19 cellular contexts compared by ENCODE assay signal in the genomic region with DNA sequence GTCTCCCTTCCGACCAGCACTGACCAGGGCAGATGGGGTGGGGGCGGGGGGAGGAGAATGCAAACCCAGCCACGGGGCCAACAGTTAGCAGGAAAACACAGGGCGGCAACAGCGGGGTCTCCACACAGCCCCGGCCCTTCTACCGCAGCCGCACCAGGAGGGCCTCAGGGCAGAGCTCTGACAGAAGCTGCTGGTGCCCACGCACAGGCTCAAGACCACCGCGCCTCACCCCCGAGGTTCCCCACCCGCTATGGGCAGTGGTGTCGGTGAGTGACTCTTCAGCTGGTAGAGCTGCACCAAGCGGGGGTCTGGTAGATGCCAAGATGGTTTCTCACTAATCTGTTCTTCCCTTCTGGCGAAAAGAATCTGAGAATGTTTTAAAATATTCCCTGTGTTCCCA. TPM values are rescaled to one million over a fixed set of nuclear protein-coding genes. Genes with fewer than 3 reads are reported as not detected.
A peak's percentile ranks its signal among the peaks of the same experiment; 100 is the strongest.
DNase-seq lines count a peak whose midpoint lies in the region; ATAC-seq, FAIRE-seq and TF ChIP-seq lines count a peak whose summit lies in the region.
"Had no signal": no experiment of that assay in that cellular context is flagged by ENCODE, and none has a peak within 500 bp of the region (broad histone marks: within the 10 kb centered on the region; RNA-seq: fewer than 3 reads in every experiment).

No MANE protein-coding gene starts in this region.

- peaks cover 11 to 31% of the 10 kb centered on the region in 2 experiments; a peak in 4 of 5 replicates for H3K36me3 ChIP-seq in HepG2 (replicated peaks in 1 of 2; ENCODE audit: control insufficient read depth in 1 of 2, insufficient read depth in 2 of 2, low read length in 2 of 2)
- H3K36me3 ChIP-seq in right lobe of liver = peaks cover 0 to 50% (median 29%) of the 10 kb centered on the region in 4 donors
- peaks cover 21 to 53% of the 10 kb centered on the region in 2 donors for H3K36me3 ChIP-seq in neuronal stem cell (replicated peaks in 1 of 2; ENCODE audit: control insufficient read depth in 2 of 2, insufficient read depth in 2 of 2, low read length in 2 of 2)
- H3K36me3 ChIP-seq in body of pancreas (replicated peaks in 1 of 2; ENCODE audit: insufficient read depth in 1 of 2, low read depth in 2 of 2) = peaks cover 0 to 13% of the 10 kb centered on the region in 2 donors

- H3K9ac ChIP-seq in HepG2 (ENCODE audit: insufficient read depth, low read depth, low read length) (no peak overlapping the region), neuronal stem cell (ENCODE audit: low read depth, low read length, poor library complexity) (no peak overlapping the region)

- H3K4me1 ChIP-seq in HepG2 (ENCODE audit: insufficient read depth, low read length) (peaks cover 10% of the 10 kb centered on the region), right lobe of liver (peaks cover 0 to 5% (median 0%) of the 10 kb centered on the region in 4 donors), neuronal stem cell (ENCODE audit: control insufficient read depth in 2 of 2, insufficient read depth in 1 of 2, low read depth in 1 of 2, low read length in 2 of 2) (no peaks in the 10 kb centered on the region), body of pancreas (peaks cover 10% of the 10 kb centered on the region)
- H3K4me1 ChIP-seq: Caco-2, HAP-1 had no signal

- no peak for TF ChIP-seq RAD21 in HepG2 (CRISPR knock-in tag; IDR thresholded peaks at IDR 0.05)

- CTCF ChIA-PET in HepG2 (lab: Yijun Ruan, JAX; ENCODE audit: low intra/inter-chr PET ratio, low total read pairs) (no interaction called here), GM10248 (lab: Yijun Ruan, JAX) (interaction anchor here (0.7 to 1.2 kb wide), 3 partner anchors 10 to 28 kb away, joined by 3 to 5 read pairs (median 4); a partner anchor contains a TSS)

- no peak overlapping the region for H4K91ac ChIP-seq in neuronal stem cell (ENCODE audit: low read depth, low read length, poor library complexity)

- H3K18ac ChIP-seq in neuronal stem cell (ENCODE audit: low read length) = no peak overlapping the region

- no peaks in the 10 kb centered on the region for H3K79me2 ChIP-seq in HepG2 (ENCODE audit: insufficient read depth, low read length)

- WGBS in HepG2 (ENCODE audit: low lambda C conversion rate) = 100% methylated on average over 8 of the region's 16 CpGs
- WGBS in right lobe of liver (ENCODE audit: insufficient coverage, low coverage, low lambda C conversion rate, missing lambda C conversion rate) = 93% methylated on average over 8 of the region's 16 CpGs
- WGBS in neuronal stem cell (ENCODE audit: extremely low coverage in 2 of 2, insufficient read length in 2 of 2, insufficient replicate concordance in 1 of 2), 2 donors = no CpG with 5 or more reads among the region's 16 CpGs
- whole genome bisulfite sequencing in body of pancreas, 2 donors = 88 to 93% methylated on average over 15 to 16 of the region's 16 CpGs

- H3K4me2 ChIP-seq in HepG2 (ENCODE audit: low read depth, low read length) (no peak overlapping the region), neuronal stem cell (ENCODE audit: insufficient read depth, low read length, poor library complexity, severe bottlenecking) (no peak overlapping the region)
- H3K4me2 ChIP-seq: A549 had no signal

- H3K27me3 ChIP-seq in HepG2 (ENCODE audit: control insufficient read depth in 1 of 2, insufficient read depth in 2 of 2, low read length in 2 of 2) (no peaks in the 10 kb centered on the region), right lobe of liver (no peaks in the 10 kb centered on the region), neuronal stem cell (ENCODE audit: control insufficient read depth in 3 of 3, insufficient read depth in 3 of 3, low read depth in 1 of 3, low read length in 3 of 3) (no peaks in the 10 kb centered on the region), body of pancreas (no peaks in the 10 kb centered on the region)

- H3K27ac ChIP-seq in HepG2 (ENCODE audit: extremely low read length, insufficient read depth, low read length) (no peak overlapping the region), right lobe of liver (no peak overlapping the region), neuronal stem cell (replicated peaks; ENCODE audit: low read length) (no peak overlapping the region), body of pancreas (no peak overlapping the region)
- H3K27ac ChIP-seq: 22Rv1, A549, C4-2B had no signal

- H4K20me1 ChIP-seq in HepG2 (ENCODE audit: insufficient read depth, low read length) = peaks cover 5% of the 10 kb centered on the region; the same call in 1 of the 2 replicates

- intact Hi-C loops in HepG2 (cut with micrococcal nuclease; ENCODE audit: unreplicated experiment) (loop anchor here (5.0 kb wide), 1 partner anchor 38 kb away; a partner anchor contains a TSS), right lobe of liver (cut with DNase I) (no loop called here), body of pancreas (cut with DNase I) (no loop called here)

- POLR2A ChIA-PET in HepG2 (lab: Yijun Ruan, JAX) (no interaction called here), GM10248 (lab: Yijun Ruan, JAX) (no interaction called here)

- peak overlapping the region; percentile 63 for H2AK5ac ChIP-seq in neuronal stem cell (ENCODE audit: low read depth, low read length)

- H3K14ac ChIP-seq in neuronal stem cell (ENCODE audit: low read length) = no peak overlapping the region

- peaks cover 4% of the 10 kb centered on the region for H3K79me1 ChIP-seq in neuronal stem cell (ENCODE audit: low read depth, low read length)

- DNase-seq in HepG2 (ENCODE audit: low spot score) (no peak), right lobe of liver (no peak), neuronal stem cell (ENCODE audit: low spot score) (no peak), body of pancreas (no peak), GM10248 (ENCODE audit: extremely low spot score) (no peak)
- DNase-seq: AML-193; Caco-2; CD4-positive, alpha-beta T cell; DMS153; DMS79; GDM1 had no signal

- H3K23ac ChIP-seq in neuronal stem cell (ENCODE audit: low read depth, low read length, poor library complexity) = peak overlapping the region; percentile 43

- no peak for ATAC-seq in HepG2
- no peak for ATAC-seq in right lobe of liver
- ATAC-seq in body of pancreas = no peak
- ATAC-seq: A549 had no signal

- no peak overlapping the region for H3K4ac ChIP-seq in neuronal stem cell (ENCODE audit: low read length)

- no peak overlapping the region for H4K8ac ChIP-seq in neuronal stem cell (ENCODE audit: low read depth, low read length)

- in situ Hi-C loops in HepG2 (cut with HindIII; ENCODE audit: extremely low pct_ligation_motif_present, low pct_unique_long_range_greater_than_20kb) = no loop called here

- TF ChIP-seq EP300 in HepG2 (IDR thresholded peaks at IDR 0.05; ENCODE audit: low read depth in 2 of 2, low read length in 2 of 2) (no peak), HepG2 (CRISPR knock-in tag; IDR thresholded peaks at IDR 0.05; ENCODE audit: borderline replicate concordance) (no peak)

- H2BK5ac ChIP-seq in neuronal stem cell (ENCODE audit: low read length) = no peak overlapping the region

- no peak overlapping the region for H2BK120ac ChIP-seq in neuronal stem cell (ENCODE audit: low read depth, low read length)

- H2AFZ ChIP-seq in HepG2 (ENCODE audit: low read length) (no peak overlapping the region), neuronal stem cell (ENCODE audit: low read length) (no peak overlapping the region)

- H3K4me3 ChIP-seq in HepG2 (replicated peaks in 1 of 3; ENCODE audit: insufficient read depth in 1 of 3, low read depth in 2 of 3, low read length in 3 of 3) (no peak overlapping the region), right lobe of liver (no peak overlapping the region), neuronal stem cell (ENCODE audit: low read length in 2 of 2) (no peak overlapping the region), body of pancreas (no peak overlapping the region)
- H3K4me3 ChIP-seq: A549, HAP-1 had no signal

- BruUV-seq in HepG2 (replicated peaks; lab: Mats Ljungman, UMichigan) = no TSS peak

- TF ChIP-seq CTCF in HepG2 (CRISPR knock-in tag; IDR thresholded peaks at IDR 0.05) (no peak), right lobe of liver (IDR thresholded peaks at IDR 0.05) (no peak), body of pancreas (IDR thresholded peaks at IDR 0.05) (no peak), GM10248 (IDR thresholded peaks at IDR 0.05; ENCODE audit: control extremely low read depth, extremely low read depth, low read depth, missing control alignments) (no peak)

- no peak overlapping the region for H2BK15ac ChIP-seq in neuronal stem cell (ENCODE audit: low read length)

- no peak for FAIRE-seq in HepG2 (lab: Jason Lieb, UNC)
- FAIRE-seq: A549, GM19239 had no signal

- H2BK12ac ChIP-seq in neuronal stem cell (ENCODE audit: low read length) = no peak overlapping the region

- H3K9me3 ChIP-seq in HepG2 (ENCODE audit: low read length) = no peaks in the 10 kb centered on the region
- H3K9me3 ChIP-seq in right lobe of liver = no peaks in the 10 kb centered on the region
- no peaks in the 10 kb centered on the region for H3K9me3 ChIP-seq in neuronal stem cell (replicated peaks in 1 of 2; ENCODE audit: control insufficient read depth in 2 of 2, insufficient read depth in 1 of 2, low read depth in 1 of 2, low read length in 2 of 2)
- no peaks in the 10 kb centered on the region for H3K9me3 ChIP-seq in body of pancreas
- H3K9me3 ChIP-seq: A549, Caco-2, HAP-1 had no signal

- TF ChIP-seq POLR2A in HepG2 (IDR thresholded peaks at IDR 0.05; ENCODE audit: insufficient read depth in 1 of 2, low read depth in 2 of 2, low read length in 2 of 2) (no peak), right lobe of liver (IDR thresholded peaks at IDR 0.05) (no peak), body of pancreas (IDR thresholded peaks at IDR 0.05) (no peak)

RNA-seq across cellular contexts. Expression of a gene that starts 16.1 kb away (rescaled TPM):
- total RNA-seq in HepG2 (2016; rRNA removed; fragmentation: Illumina TruSeq; extraction: Trizol) (55.6 and 70.4 TPM in 2 replicates), right lobe of liver (100 to 1,000 TPM in 4 of 6 experiments, 10 to 100 TPM in 2; 77.9 to 161 (median 143) TPM), body of pancreas (10 to 100 TPM; 45.7 to 46.5 TPM)
- 53.2 and 53.5 TPM in 2 replicates for total RNA-seq in HepG2 (2016; cell fraction: cytosol; rRNA removed; fragmentation: Illumina TruSeq; extraction: Trizol; ENCODE audit: low read depth)
- total RNA-seq in HepG2 (2016; cell fraction: insoluble cytoplasmic fraction; rRNA removed; fragmentation: Illumina TruSeq; extraction: Trizol) = 55.0 and 68.2 TPM in 2 replicates
- total RNA-seq in HepG2 (2016; cell fraction: membrane; rRNA removed; fragmentation: Illumina TruSeq; extraction: Trizol) = 61.0 and 73.1 TPM in 2 replicates
- 34.7 and 44.2 TPM in 2 replicates for total RNA-seq in HepG2 (2016; cell fraction: nucleus; rRNA removed; fragmentation: Illumina TruSeq; extraction: Trizol)
- polyA plus RNA-seq in HepG2 (2011; rRNA removed) = 95.4 and 110 TPM in 2 replicates
- 119 and 163 TPM in 2 replicates for polyA plus RNA-seq in HepG2 (2011; cell fraction: cytosol; rRNA removed)
- polyA plus RNA-seq in HepG2 (2011; cell fraction: nucleus; rRNA removed) = 106 and 108 TPM in 2 replicates
- polyA plus RNA-seq in HepG2 (2012) = 60.5 and 77.2 TPM in 2 replicates
- 50.0 and 65.6 TPM in 2 replicates for polyA plus RNA-seq in HepG2 (2016; cell fraction: cytosol; fragmentation: Illumina TruSeq; extraction: Trizol; ENCODE audit: low read depth)
- polyA plus RNA-seq in HepG2 (2016; cell fraction: insoluble cytoplasmic fraction; fragmentation: Illumina TruSeq; extraction: Trizol; ENCODE audit: low read depth) = 79.6 and 80.3 TPM in 2 replicates
- polyA plus RNA-seq in HepG2 (2016; cell fraction: membrane; fragmentation: Illumina TruSeq; extraction: Trizol; ENCODE audit: low read depth) = 53.0 and 70.2 TPM in 2 replicates
- 90.2 and 92.4 TPM in 2 replicates for polyA plus RNA-seq in HepG2 (2016; cell fraction: nucleus; fragmentation: Illumina TruSeq; extraction: Trizol; ENCODE audit: insufficient read depth, low read depth)
- polyA minus RNA-seq in HepG2 (2011; rRNA and poly(A)+ RNA removed; ENCODE audit: low replicate concordance) = 59.0 and 90.8 TPM in 2 replicates
- 25.4 and 27.3 TPM in 2 replicates for polyA minus RNA-seq in HepG2 (2011; cell fraction: cytosol; rRNA and poly(A)+ RNA removed)
- 28.8 and 29.0 TPM in 2 replicates for polyA minus RNA-seq in HepG2 (2011; cell fraction: nucleus; rRNA and poly(A)+ RNA removed)
- 45.7 TPM for polyA plus RNA-seq in neuronal stem cell (2013, experiment 1 of 2)
- 44.7 TPM for polyA plus RNA-seq in neuronal stem cell (2013, experiment 2 of 2)

RNA-seq across cellular contexts. Expression of a gene that starts 16.5 kb away (rescaled TPM):
- total RNA-seq in HepG2 (2016; rRNA removed; fragmentation: Illumina TruSeq; extraction: Trizol) (45.3 and 55.1 TPM in 2 replicates), right lobe of liver (10 to 100 TPM; 25.5 to 96.5 (median 36.0) TPM), body of pancreas (10 to 100 TPM; 32.6 to 50.8 TPM)
- total RNA-seq in HepG2 (2016; cell fraction: cytosol; rRNA removed; fragmentation: Illumina TruSeq; extraction: Trizol; ENCODE audit: low read depth) = 8.0 and 8.3 TPM in 2 replicates
- total RNA-seq in HepG2 (2016; cell fraction: insoluble cytoplasmic fraction; rRNA removed; fragmentation: Illumina TruSeq; extraction: Trizol) = 46.8 and 59.4 TPM in 2 replicates
- 20.5 and 23.1 TPM in 2 replicates for total RNA-seq in HepG2 (2016; cell fraction: membrane; rRNA removed; fragmentation: Illumina TruSeq; extraction: Trizol)
- 18.8 and 24.7 TPM in 2 replicates for total RNA-seq in HepG2 (2016; cell fraction: nucleus; rRNA removed; fragmentation: Illumina TruSeq; extraction: Trizol)
- 39.0 and 45.0 TPM in 2 replicates for polyA plus RNA-seq in HepG2 (2011; rRNA removed)
- 57.1 and 75.7 TPM in 2 replicates for polyA plus RNA-seq in HepG2 (2011; cell fraction: cytosol; rRNA removed)
- 22.0 and 25.9 TPM in 2 replicates for polyA plus RNA-seq in HepG2 (2011; cell fraction: nucleus; rRNA removed)
- polyA plus RNA-seq in HepG2 (2012) = 27.5 and 30.7 TPM in 2 replicates
- 7.4 and 8.6 TPM in 2 replicates for polyA plus RNA-seq in HepG2 (2016; cell fraction: cytosol; fragmentation: Illumina TruSeq; extraction: Trizol; ENCODE audit: low read depth)
- 61.9 and 65.6 TPM in 2 replicates for polyA plus RNA-seq in HepG2 (2016; cell fraction: insoluble cytoplasmic fraction; fragmentation: Illumina TruSeq; extraction: Trizol; ENCODE audit: low read depth)
- polyA plus RNA-seq in HepG2 (2016; cell fraction: membrane; fragmentation: Illumina TruSeq; extraction: Trizol; ENCODE audit: low read depth) = 16.5 and 18.2 TPM in 2 replicates
- polyA plus RNA-seq in HepG2 (2016; cell fraction: nucleus; fragmentation: Illumina TruSeq; extraction: Trizol; ENCODE audit: insufficient read depth, low read depth) = 23.5 and 28.3 TPM in 2 replicates
- 39.8 and 128 TPM in 2 replicates for polyA minus RNA-seq in HepG2 (2011; rRNA and poly(A)+ RNA removed; ENCODE audit: low replicate concordance)
- 38.0 and 43.7 TPM in 2 replicates for polyA minus RNA-seq in HepG2 (2011; cell fraction: cytosol; rRNA and poly(A)+ RNA removed)
- polyA minus RNA-seq in HepG2 (2011; cell fraction: nucleus; rRNA and poly(A)+ RNA removed) = 41.5 and 42.2 TPM in 2 replicates
- polyA plus RNA-seq in neuronal stem cell (2013, experiment 1 of 2) = 17.0 TPM
- polyA plus RNA-seq in neuronal stem cell (2013, experiment 2 of 2) = 16.9 TPM

RNA-seq across cellular contexts. Expression of a gene that starts 17.0 kb away (rescaled TPM):
- total RNA-seq in HepG2 (2016; rRNA removed; fragmentation: Illumina TruSeq; extraction: Trizol) = 0.81 and 2.4 TPM in 2 replicates
- total RNA-seq in HepG2 (2016; cell fraction: cytosol; rRNA removed; fragmentation: Illumina TruSeq; extraction: Trizol; ENCODE audit: low read depth) = 0.26 and 0.30 TPM in 2 replicates
- total RNA-seq in HepG2 (2016; cell fraction: insoluble cytoplasmic fraction; rRNA removed; fragmentation: Illumina TruSeq; extraction: Trizol) = 1.4 and 2.1 TPM in 2 replicates
- 0.79 and 0.87 TPM in 2 replicates for total RNA-seq in HepG2 (2016; cell fraction: membrane; rRNA removed; fragmentation: Illumina TruSeq; extraction: Trizol)
- total RNA-seq in HepG2 (2016; cell fraction: nucleus; rRNA removed; fragmentation: Illumina TruSeq; extraction: Trizol) = 2.0 TPM in 2 replicates
- 0.34 and 0.95 TPM in 2 replicates for polyA plus RNA-seq in HepG2 (2011; rRNA removed)
- polyA plus RNA-seq in HepG2 (2011; cell fraction: cytosol; rRNA removed) = 0.55 and 0.68 TPM in 2 replicates
- 2.1 and 2.3 TPM in 2 replicates for polyA plus RNA-seq in HepG2 (2011; cell fraction: nucleus; rRNA removed)
- polyA plus RNA-seq in HepG2 (2012) = 0.31 and 0.49 TPM in 2 replicates
- polyA plus RNA-seq in HepG2 (2016; cell fraction: cytosol; fragmentation: Illumina TruSeq; extraction: Trizol; ENCODE audit: low read depth) = 0.14 and 0.37 TPM in 2 replicates
- polyA plus RNA-seq in HepG2 (2016; cell fraction: insoluble cytoplasmic fraction; fragmentation: Illumina TruSeq; extraction: Trizol; ENCODE audit: low read depth) = 0.97 and 1.1 TPM in 2 replicates
- 0.45 and 0.69 TPM in 2 replicates for polyA plus RNA-seq in HepG2 (2016; cell fraction: membrane; fragmentation: Illumina TruSeq; extraction: Trizol; ENCODE audit: low read depth)
- polyA plus RNA-seq in HepG2 (2016; cell fraction: nucleus; fragmentation: Illumina TruSeq; extraction: Trizol; ENCODE audit: insufficient read depth, low read depth) = 2.3 and 2.7 TPM in 2 replicates
- polyA minus RNA-seq in HepG2 (2011; rRNA and poly(A)+ RNA removed; ENCODE audit: low replicate concordance) = 1.5 TPM in 1 of 2 replicates, not detected in the other
- polyA minus RNA-seq in HepG2 (2011; cell fraction: cytosol; rRNA and poly(A)+ RNA removed) = 0.59 TPM in 1 of 2 replicates, not detected in the other
- 0.50 and 0.77 TPM in 2 replicates for polyA minus RNA-seq in HepG2 (2011; cell fraction: nucleus; rRNA and poly(A)+ RNA removed)
- 100 to 1,000 TPM in 1 of 6 experiments, 10 to 100 TPM in 5; 38.7 to 124 (median 85.3) TPM for total RNA-seq in right lobe of liver
- 0.06 TPM for polyA plus RNA-seq in neuronal stem cell (2013, experiment 1 of 2)
- polyA plus RNA-seq in neuronal stem cell (2013, experiment 2 of 2) = 0.08 TPM
- 1 to 10 TPM; 5.2 to 9.2 TPM for total RNA-seq in body of pancreas
- total RNA-seq: Caco-2, Daoy, H4 had no signal
- polyA plus RNA-seq: BJ had no signal

RNA-seq across cellular contexts. Expression of a gene that starts 27.8 kb away (rescaled TPM):
- total RNA-seq in HepG2 (2016; rRNA removed; fragmentation: Illumina TruSeq; extraction: Trizol) = 43.8 and 61.5 TPM in 2 replicates
- 45.7 and 50.6 TPM in 2 replicates for total RNA-seq in HepG2 (2016; cell fraction: cytosol; rRNA removed; fragmentation: Illumina TruSeq; extraction: Trizol; ENCODE audit: low read depth)
- total RNA-seq in HepG2 (2016; cell fraction: insoluble cytoplasmic fraction; rRNA removed; fragmentation: Illumina TruSeq; extraction: Trizol) = 43.0 and 67.3 TPM in 2 replicates
- total RNA-seq in HepG2 (2016; cell fraction: membrane; rRNA removed; fragmentation: Illumina TruSeq; extraction: Trizol) = 59.0 and 63.2 TPM in 2 replicates
- total RNA-seq in HepG2 (2016; cell fraction: nucleus; rRNA removed; fragmentation: Illumina TruSeq; extraction: Trizol) = 26.2 and 29.2 TPM in 2 replicates
- 25.7 and 33.5 TPM in 2 replicates for polyA plus RNA-seq in HepG2 (2011; rRNA removed)
- polyA plus RNA-seq in HepG2 (2011; cell fraction: cytosol; rRNA removed) = 26.7 and 51.2 TPM in 2 replicates
- polyA plus RNA-seq in HepG2 (2011; cell fraction: nucleus; rRNA removed) = 80.7 and 89.5 TPM in 2 replicates
- 19.8 and 31.7 TPM in 2 replicates for polyA plus RNA-seq in HepG2 (2012)
- 46.9 and 52.9 TPM in 2 replicates for polyA plus RNA-seq in HepG2 (2016; cell fraction: cytosol; fragmentation: Illumina TruSeq; extraction: Trizol; ENCODE audit: low read depth)
- polyA plus RNA-seq in HepG2 (2016; cell fraction: insoluble cytoplasmic fraction; fragmentation: Illumina TruSeq; extraction: Trizol; ENCODE audit: low read depth) = 40.4 and 46.6 TPM in 2 replicates
- 47.2 and 53.9 TPM in 2 replicates for polyA plus RNA-seq in HepG2 (2016; cell fraction: membrane; fragmentation: Illumina TruSeq; extraction: Trizol; ENCODE audit: low read depth)
- polyA plus RNA-seq in HepG2 (2016; cell fraction: nucleus; fragmentation: Illumina TruSeq; extraction: Trizol; ENCODE audit: insufficient read depth, low read depth) = 63.4 and 63.9 TPM in 2 replicates
- 21.1 and 26.9 TPM in 2 replicates for polyA minus RNA-seq in HepG2 (2011; rRNA and poly(A)+ RNA removed; ENCODE audit: low replicate concordance)
- 14.3 and 16.7 TPM in 2 replicates for polyA minus RNA-seq in HepG2 (2011; cell fraction: cytosol; rRNA and poly(A)+ RNA removed)
- polyA minus RNA-seq in HepG2 (2011; cell fraction: nucleus; rRNA and poly(A)+ RNA removed) = 12.1 and 14.0 TPM in 2 replicates
- 10 to 100 TPM; 21.1 to 90.3 (median 32.6) TPM for total RNA-seq in right lobe of liver
- 52.2 TPM for polyA plus RNA-seq in neuronal stem cell (2013, experiment 1 of 2)
- polyA plus RNA-seq in neuronal stem cell (2013, experiment 2 of 2) = 50.6 TPM
- 10 to 100 TPM; 61.0 to 72.6 TPM for total RNA-seq in body of pancreas

RNA-seq across cellular contexts. Expression of a gene that starts 28.2 kb away (rescaled TPM):
- total RNA-seq in HepG2 (2016; rRNA removed; fragmentation: Illumina TruSeq; extraction: Trizol) (8.2 and 13.2 TPM in 2 replicates), right lobe of liver (10 to 100 TPM; 18.6 to 42.5 (median 34.5) TPM), body of pancreas (10 to 100 TPM; 95.9 to 97.8 TPM)
- total RNA-seq in HepG2 (2016; cell fraction: cytosol; rRNA removed; fragmentation: Illumina TruSeq; extraction: Trizol; ENCODE audit: low read depth) = 8.6 and 9.9 TPM in 2 replicates
- total RNA-seq in HepG2 (2016; cell fraction: insoluble cytoplasmic fraction; rRNA removed; fragmentation: Illumina TruSeq; extraction: Trizol) = 6.5 and 13.8 TPM in 2 replicates
- 9.4 and 12.7 TPM in 2 replicates for total RNA-seq in HepG2 (2016; cell fraction: membrane; rRNA removed; fragmentation: Illumina TruSeq; extraction: Trizol)
- 14.1 and 16.2 TPM in 2 replicates for total RNA-seq in HepG2 (2016; cell fraction: nucleus; rRNA removed; fragmentation: Illumina TruSeq; extraction: Trizol)
- 21.9 and 26.7 TPM in 2 replicates for polyA plus RNA-seq in HepG2 (2011; rRNA removed)
- 15.4 and 25.3 TPM in 2 replicates for polyA plus RNA-seq in HepG2 (2011; cell fraction: cytosol; rRNA removed)
- polyA plus RNA-seq in HepG2 (2011; cell fraction: nucleus; rRNA removed) = 142 and 184 TPM in 2 replicates
- 12.3 and 24.9 TPM in 2 replicates for polyA plus RNA-seq in HepG2 (2012)
- polyA plus RNA-seq in HepG2 (2016; cell fraction: cytosol; fragmentation: Illumina TruSeq; extraction: Trizol; ENCODE audit: low read depth) = 6.4 and 7.5 TPM in 2 replicates
- polyA plus RNA-seq in HepG2 (2016; cell fraction: insoluble cytoplasmic fraction; fragmentation: Illumina TruSeq; extraction: Trizol; ENCODE audit: low read depth) = 7.6 and 8.0 TPM in 2 replicates
- 6.8 and 7.3 TPM in 2 replicates for polyA plus RNA-seq in HepG2 (2016; cell fraction: membrane; fragmentation: Illumina TruSeq; extraction: Trizol; ENCODE audit: low read depth)
- polyA plus RNA-seq in HepG2 (2016; cell fraction: nucleus; fragmentation: Illumina TruSeq; extraction: Trizol; ENCODE audit: insufficient read depth, low read depth) = 29.9 and 32.1 TPM in 2 replicates
- polyA minus RNA-seq in HepG2 (2011; rRNA and poly(A)+ RNA removed; ENCODE audit: low replicate concordance) = 15.4 and 19.4 TPM in 2 replicates
- polyA minus RNA-seq in HepG2 (2011; cell fraction: cytosol; rRNA and poly(A)+ RNA removed) = 4.5 and 8.0 TPM in 2 replicates
- polyA minus RNA-seq in HepG2 (2011; cell fraction: nucleus; rRNA and poly(A)+ RNA removed) = 12.4 and 13.7 TPM in 2 replicates
- polyA plus RNA-seq in neuronal stem cell (2013, experiment 1 of 2) = 25.2 TPM
- 23.3 TPM for polyA plus RNA-seq in neuronal stem cell (2013, experiment 2 of 2)
